ENCODE assay signal across 13 cellular contexts in genomic region chr15:66753687-66754377, GRCh38.
"Had no signal": no experiment of that assay in that cellular context is flagged by ENCODE, and none has a peak within 500 bp of the region (broad histone marks: within the 10 kb centered on the region; RNA-seq: fewer than 3 reads in every experiment).

No MANE protein-coding gene starts in this region.

- H3K4me3 Mint-ChIP-seq: activated naive CD8-positive, alpha-beta T cell treated with anti-CD3 and anti-CD28 coated beads, Interleukin-2, amount 10 ng/mL, durations not matched to agents 7 days and 5 days; neural progenitor cell had no signal

- H3K4me3 ChIP-seq: heart left ventricle, neural progenitor cell, testis had no signal

- H3K27ac ChIP-seq: neural progenitor cell, parathyroid adenoma, testis had no signal

- DNase-seq: activated CD4-positive, alpha-beta T cell treated with anti-CD3 and anti-CD28 coated beads, Interleukin-2, amount 50 U/mL, for 48 hours; activated gamma-delta T cell treated with Interleukin-2 at 50 U/mL for 16 hours; activated naive CD8-positive, alpha-beta T cell treated with anti-CD3 and anti-CD28 coated beads, Interleukin-2, amount 10 ng/mL, durations not matched to agents 7 days and 5 days; activated T-cell treated with anti-CD3 and anti-CD28 coated beads, Interleukin-2, amount 50 U/mL, for 48 hours; foreskin melanocyte; midbrain; stimulated activated naive CD8-positive, alpha-beta T cell treated with anti-CD3 and anti-CD28 coated beads, Interleukin-15, Interleukin-2, amounts not matched to agents 100 U/mL and 50 U/mL, for 24 hours; testis had no signal

- H3K4me1 ChIP-seq: parathyroid adenoma had no signal

- H3K27ac Mint-ChIP-seq: activated naive CD8-positive, alpha-beta T cell treated with anti-CD3 and anti-CD28 coated beads, Interleukin-2, amount 10 ng/mL, durations not matched to agents 7 days and 5 days; neural progenitor cell had no signal

- ATAC-seq: activated CD4-positive, CD25-positive, alpha-beta regulatory T cell treated with anti-CD3 and anti-CD28 coated beads, Interleukin-2, amount 50 U/mL, for 24 hours; sciatic nerve; stimulated activated naive CD8-positive, alpha-beta T cell treated with anti-CD3 and anti-CD28 coated beads, Interleukin-15, Interleukin-2, amounts not matched to agents 100 U/mL and 50 U/mL, for 24 hours had no signal

- H3K9me3 ChIP-seq: testis had no signal

- H3K36me3 Mint-ChIP-seq: activated naive CD8-positive, alpha-beta T cell treated with anti-CD3 and anti-CD28 coated beads, Interleukin-2, amount 10 ng/mL, durations not matched to agents 7 days and 5 days had no signal

- H3K36me3 ChIP-seq: neural progenitor cell had no signal

- H3K27me3 ChIP-seq: heart left ventricle, neural progenitor cell, testis had no signal
